ENCODE assay signal across 28 cellular contexts in genomic region chr1:20195464-20195780, GRCh38. TPM values are rescaled to one million over a fixed set of nuclear protein-coding genes. Genes with fewer than 3 reads are reported as not detected.
A peak's percentile ranks its signal among the peaks of the same experiment; 100 is the strongest.
DNase-seq lines count a peak whose midpoint lies in the region; ATAC-seq and TF ChIP-seq lines count a peak whose summit lies in the region.
"Had no signal": no experiment of that assay in that cellular context is flagged by ENCODE, and none has a peak within 500 bp of the region (broad histone marks: within the 10 kb centered on the region; RNA-seq: fewer than 3 reads in every experiment).

No MANE protein-coding gene starts in this region.

- H3K4me3 ChIP-seq in HCT116 (replicated peaks in 1 of 2; ENCODE audit: low read depth in 1 of 2, low read length in 2 of 2) (no peak overlapping the region), sigmoid colon (no peak overlapping the region)
- H3K4me3 ChIP-seq: dorsolateral prefrontal cortex, GM12878, upper lobe of left lung had no signal

- H3K9me2 ChIP-seq in HCT116 (ENCODE audit: insufficient read depth) = no peaks in the 10 kb centered on the region

- no peak overlapping the region for H3K27ac Mint-ChIP-seq in activated CD8-positive, alpha-beta T cell treated with anti-CD3 and anti-CD28 coated beads for 36 hours
- no peak overlapping the region for H3K27ac Mint-ChIP-seq in activated CD8-positive, alpha-beta T cell treated with anti-CD3 and anti-CD28 coated beads, Interleukin-2, amount 10 ng/mL, durations not matched to agents 7 days and 5 days
- H3K27ac Mint-ChIP-seq: activated T-helper 17 cell treated with anti-CD3 and anti-CD28 coated beads, Interleukin-2, amount 50 U/mL, for 72 hours; mesothelial cell of epicardium; stimulated activated effector memory CD8-positive, alpha-beta T cell treated with anti-CD3 and anti-CD28 coated beads, Interleukin-12 subunit alpha, Interleukin-12 subunit beta, amount 100 ng/mL, for 72 hours had no signal

- 59 to 65% methylated on average over 4 of the region's 4 CpGs for WGBS in sigmoid colon, 2 donors

- TF ChIP-seq EP300 in sigmoid colon (IDR thresholded peaks at IDR 0.05) = no peak

- RAD21 ChIA-PET in HCT116 (lab: Charles Lee; ENCODE audit: low non-redundant PET in 1 of 2, low total read pairs in 2 of 2, uncharacterized antibody in 2 of 2, unreplicated experiment in 2 of 2) = no interaction called here

- peak overlapping the region; percentile 48; the same call in 1 of the 2 replicates for H3K4me2 ChIP-seq in HCT116 (ENCODE audit: low read length)

- TF ChIP-seq RAD21 in HCT116 (IDR thresholded peaks at IDR 0.05; ENCODE audit: low read depth) = no peak

- H4K20me1 ChIP-seq in HCT116 (ENCODE audit: insufficient read depth) = no peaks in the 10 kb centered on the region

- H3K36me3 Mint-ChIP-seq in activated CD8-positive, alpha-beta T cell treated with anti-CD3 and anti-CD28 coated beads for 36 hours (ENCODE audit: low read depth) = no peaks in the 10 kb centered on the region
- no peaks in the 10 kb centered on the region for H3K36me3 Mint-ChIP-seq in activated CD8-positive, alpha-beta T cell treated with anti-CD3 and anti-CD28 coated beads, Interleukin-2, amount 10 ng/mL, durations not matched to agents 7 days and 5 days (ENCODE audit: low read depth)
- H3K36me3 Mint-ChIP-seq: brain; stimulated activated effector memory CD8-positive, alpha-beta T cell treated with anti-CD3 and anti-CD28 coated beads, Interleukin-12 subunit alpha, Interleukin-12 subunit beta, amount 100 ng/mL, for 72 hours had no signal

- POLR2A ChIA-PET in activated CD8-positive, alpha-beta T cell treated with anti-CD3 and anti-CD28 coated beads for 36 hours (lab: Charles Lee) = interaction anchor here (0.6 kb wide), 1 partner anchor 42 kb away, joined by 3 read pairs; no protein-coding TSS in a partner anchor
- POLR2A ChIA-PET in activated CD8-positive, alpha-beta T cell treated with anti-CD3 and anti-CD28 coated beads, Interleukin-2, amount 10 ng/mL, durations not matched to agents 7 days and 5 days (lab: Charles Lee) = interaction anchor here (0.8 kb wide), 1 partner anchor 16 kb away, joined by 3 read pairs; no protein-coding TSS in a partner anchor
- POLR2A ChIA-PET in HCT116 (lab: Charles Lee) = no interaction called here

- H3K4me1 Mint-ChIP-seq in activated CD8-positive, alpha-beta T cell treated with anti-CD3 and anti-CD28 coated beads for 36 hours (ENCODE audit: low read depth) = peaks cover 4% of the 10 kb centered on the region
- no peaks in the 10 kb centered on the region for H3K4me1 Mint-ChIP-seq in activated CD8-positive, alpha-beta T cell treated with anti-CD3 and anti-CD28 coated beads, Interleukin-2, amount 10 ng/mL, durations not matched to agents 7 days and 5 days (ENCODE audit: low read depth)

- TF ChIP-seq POLR2A in HCT116 (IDR thresholded peaks at IDR 0.05; ENCODE audit: borderline replicate concordance, extremely low read depth, insufficient read depth, insufficient read length) (no peak), sigmoid colon (IDR thresholded peaks at IDR 0.05) (no peak)

- TF ChIP-seq CTCF in activated CD8-positive, alpha-beta T cell treated with anti-CD3 and anti-CD28 coated beads for 36 hours (IDR thresholded peaks at IDR 0.05) = peak; percentile 53
- TF ChIP-seq CTCF in HCT116 (IDR thresholded peaks at IDR 0.05 in 2 of 3, conservative IDR thresholded peaks at IDR 0.05 in 1 of 3; ENCODE audit: borderline replicate concordance in 1 of 3, insufficient read depth in 1 of 3, low read depth in 2 of 3, low read length in 2 of 3) = no peak
- TF ChIP-seq CTCF in VCaP (conservative IDR thresholded peaks at IDR 0.05) = peak; percentile 54
- peak in 1 of 4 experiments; percentile 9 for TF ChIP-seq CTCF in sigmoid colon (IDR thresholded peaks at IDR 0.05)

- no peak for ATAC-seq in activated CD8-positive, alpha-beta T cell treated with anti-CD3 and anti-CD28 coated beads for 36 hours
- no peak for ATAC-seq in activated CD8-positive, alpha-beta T cell treated with anti-CD3 and anti-CD28 coated beads, Interleukin-2, amount 10 ng/mL, durations not matched to agents 7 days and 5 days
- 0 out of 2 replicates have a peak, but pooled peaks have one; percentile 10 for ATAC-seq in HCT116
- no peak for ATAC-seq in HG02678 (IDR thresholded peaks at IDR 0.05; ENCODE audit: unreplicated experiment)
- ATAC-seq in HG03342 (IDR thresholded peaks at IDR 0.05; ENCODE audit: unreplicated experiment) = no peak
- no peak for ATAC-seq in GM19351 (IDR thresholded peaks at IDR 0.05; ENCODE audit: unreplicated experiment)

- intact Hi-C loops in activated CD8-positive, alpha-beta T cell treated with anti-CD3 and anti-CD28 coated beads for 36 hours (cut with micrococcal nuclease) = loop anchor here (5.0 kb wide), 1 partner anchor 33 kb away; no protein-coding TSS in a partner anchor
- intact Hi-C loops in HCT116 (cut with micrococcal nuclease) = loop anchor here (1.0 to 2.0 kb wide), 4 partner anchors 30 to 277 kb away; no protein-coding TSS in a partner anchor
- intact Hi-C loops in sigmoid colon (cut with DNase I) = loop anchor here (1.0 to 5.0 kb wide), 3 partner anchors 30 to 95 kb away; no protein-coding TSS in a partner anchor

- CTCF ChIA-PET in activated CD8-positive, alpha-beta T cell treated with anti-CD3 and anti-CD28 coated beads for 36 hours (lab: Charles Lee) = interaction anchor here (0.7 to 5.4 kb wide), 21 partner anchors 11 to 305 kb away, joined by 3 to 57 read pairs (median 4); no protein-coding TSS in a partner anchor
- CTCF ChIA-PET in activated CD8-positive, alpha-beta T cell treated with anti-CD3 and anti-CD28 coated beads, Interleukin-2, amount 10 ng/mL, durations not matched to agents 7 days and 5 days (lab: Charles Lee) = interaction anchor here (0.7 to 5.6 kb wide), 23 partner anchors 8 to 285 kb away, joined by 3 to 61 read pairs (median 3); partner anchors contain the start of genes PLA2G2C and UBXN10
- CTCF ChIA-PET in HCT116 (lab: Charles Lee) = interaction anchor here (1.0 to 3.3 kb wide), 5 partner anchors 32 to 534 kb away, joined by 3 to 13 read pairs (median 3); no protein-coding TSS in a partner anchor

- H3K27ac ChIP-seq in HCT116 (ENCODE audit: low read depth, low read length) (no peak overlapping the region), VCaP (no peak overlapping the region), sigmoid colon (peak overlapping the region in 3 of 4 donors; percentile 5 to 98 (median 95))
- H3K27ac ChIP-seq: esophagus squamous epithelium, upper lobe of left lung had no signal

- H3K27me3 ChIP-seq in HCT116 (ENCODE audit: insufficient read depth, low read length) (peaks cover 20% of the 10 kb centered on the region; the same call in 1 of the 2 replicates), sigmoid colon (no peaks in the 10 kb centered on the region)
- H3K27me3 ChIP-seq: upper lobe of left lung had no signal

- no TSS peak for BruUV-seq in HCT116 (replicated peaks; lab: Mats Ljungman, UMichigan)

- DNase-seq in activated CD8-positive, alpha-beta T cell treated with anti-CD3 and anti-CD28 coated beads for 36 hours = no peak
- no peak for DNase-seq in activated CD8-positive, alpha-beta T cell treated with anti-CD3 and anti-CD28 coated beads, Interleukin-2, amount 10 ng/mL, durations not matched to agents 7 days and 5 days
- DNase-seq in HCT116 (ENCODE audit: low read depth, low spot score) = no peak
- no peak for DNase-seq in sigmoid colon
- DNase-seq: amniotic stem cell, esophagus squamous epithelium, NCI-H1048 had no signal

- H3K4me3 Mint-ChIP-seq in activated CD8-positive, alpha-beta T cell treated with anti-CD3 and anti-CD28 coated beads for 36 hours = no peak overlapping the region
- H3K4me3 Mint-ChIP-seq in activated CD8-positive, alpha-beta T cell treated with anti-CD3 and anti-CD28 coated beads, Interleukin-2, amount 10 ng/mL, durations not matched to agents 7 days and 5 days = no peak overlapping the region
- H3K4me3 Mint-ChIP-seq: activated T-helper 17 cell treated with anti-CD3 and anti-CD28 coated beads, Interleukin-2, amount 50 U/mL, for 72 hours; brain; mesothelial cell of epicardium; naive thymus-derived CD4-positive, alpha-beta T cell; stimulated activated effector memory CD8-positive, alpha-beta T cell treated with anti-CD3 and anti-CD28 coated beads, Interleukin-12 subunit alpha, Interleukin-12 subunit beta, amount 100 ng/mL, for 72 hours had no signal

- no peaks in the 10 kb centered on the region for H3K9me3 Mint-ChIP-seq in activated CD8-positive, alpha-beta T cell treated with anti-CD3 and anti-CD28 coated beads for 36 hours
- H3K9me3 Mint-ChIP-seq in activated CD8-positive, alpha-beta T cell treated with anti-CD3 and anti-CD28 coated beads, Interleukin-2, amount 10 ng/mL, durations not matched to agents 7 days and 5 days (ENCODE audit: insufficient read depth) = no peaks in the 10 kb centered on the region
- H3K9me3 Mint-ChIP-seq: activated T-helper 17 cell treated with anti-CD3 and anti-CD28 coated beads, Interleukin-2, amount 50 U/mL, for 72 hours; mesothelial cell of epicardium; naive thymus-derived CD4-positive, alpha-beta T cell; stimulated activated effector memory CD8-positive, alpha-beta T cell treated with anti-CD3 and anti-CD28 coated beads, Interleukin-12 subunit alpha, Interleukin-12 subunit beta, amount 100 ng/mL, for 72 hours had no signal

- H2AFZ ChIP-seq in HCT116 (ENCODE audit: low read depth, low read length, poor library complexity, severe bottlenecking) = no peak overlapping the region

- H3K9me3 ChIP-seq in HCT116 (ENCODE audit: control insufficient read depth in 1 of 2, insufficient read depth in 1 of 2, low read depth in 1 of 2, low read length in 2 of 2) (no peaks in the 10 kb centered on the region), sigmoid colon (no peaks in the 10 kb centered on the region)
- H3K9me3 ChIP-seq: esophagus squamous epithelium, heart left ventricle, upper lobe of left lung had no signal

- H3K9ac ChIP-seq in HCT116 (ENCODE audit: low read length) = no peak overlapping the region

- no peaks in the 10 kb centered on the region for H3K79me2 ChIP-seq in HCT116 (ENCODE audit: insufficient read depth, low read length)

- H3K36me3 ChIP-seq in HCT116 (ENCODE audit: control insufficient read depth in 1 of 2, insufficient read depth in 2 of 2, low read length in 2 of 2) (no peaks in the 10 kb centered on the region), sigmoid colon (peaks cover 0 to 12% (median 0%) of the 10 kb centered on the region in 4 donors)
- H3K36me3 ChIP-seq: esophagus squamous epithelium, heart left ventricle, upper lobe of left lung had no signal

- H3K27me3 Mint-ChIP-seq in activated CD8-positive, alpha-beta T cell treated with anti-CD3 and anti-CD28 coated beads for 36 hours = peaks cover 39% of the 10 kb centered on the region
- H3K27me3 Mint-ChIP-seq in activated CD8-positive, alpha-beta T cell treated with anti-CD3 and anti-CD28 coated beads, Interleukin-2, amount 10 ng/mL, durations not matched to agents 7 days and 5 days (ENCODE audit: low read depth) = peaks cover 43% of the 10 kb centered on the region

- H3K4me1 ChIP-seq in HCT116 (ENCODE audit: control insufficient read depth in 1 of 2, insufficient read depth in 2 of 2, low read length in 2 of 2) (peaks cover 0 to 3% of the 10 kb centered on the region in 2 experiments; a peak in 1 of 4 replicates), sigmoid colon (peaks cover 0 to 54% (median 43%) of the 10 kb centered on the region in 4 donors)

RNA-seq across cellular contexts. Expression of gene PLA2G2C, which starts 9.1 kb away (rescaled TPM):
- total RNA-seq in activated CD8-positive, alpha-beta T cell treated with anti-CD3 and anti-CD28 coated beads for 36 hours = under 1 TPM; 0.29 to 0.59 TPM
- not detected for total RNA-seq in activated CD8-positive, alpha-beta T cell treated with anti-CD3 and anti-CD28 coated beads, Interleukin-2, amount 10 ng/mL, durations not matched to agents 7 days and 5 days
- total RNA-seq in HCT116 (2021; ENCODE audit: unreplicated experiment) (not detected), sigmoid colon (1 to 10 TPM in 3 of 4 donors, under 1 TPM in 1; 0.82 to 5.5 (median 1.5) TPM)
- not detected in 2 replicates for polyA plus RNA-seq in HCT116 (2012)
- polyA plus RNA-seq in sigmoid colon = under 1 TPM in 1 of 3 donors, not detected in 2; 0.09 TPM
- total RNA-seq: GM12878, IMR-90, liver, NCI-H460, omental fat pad, pulmonary artery endothelial cell, Right ventricle myocardium superior, subcutaneous adipose tissue had no signal
- polyA plus RNA-seq: heart left ventricle; IMR-90; keratinocyte; liver; naive thymus-derived CD4-positive, alpha-beta T cell had no signal

RNA-seq across cellular contexts. Expression of gene UBXN10, which starts 9.5 kb away (rescaled TPM):
- total RNA-seq in activated CD8-positive, alpha-beta T cell treated with anti-CD3 and anti-CD28 coated beads for 36 hours = under 1 TPM; 0.34 to 0.45 TPM
- total RNA-seq in activated CD8-positive, alpha-beta T cell treated with anti-CD3 and anti-CD28 coated beads, Interleukin-2, amount 10 ng/mL, durations not matched to agents 7 days and 5 days = under 1 TPM; 0.21 to 0.29 TPM
- not detected for total RNA-seq in HCT116 (2021; ENCODE audit: unreplicated experiment)
- polyA plus RNA-seq in HCT116 (2012) = not detected in 2 replicates
- total RNA-seq in sigmoid colon = 10 to 100 TPM; 14.6 to 25.0 (median 23.1) TPM
- 1 to 10 TPM; 2.9 to 7.8 (median 3.7) TPM for polyA plus RNA-seq in sigmoid colon
- total RNA-seq: GM12878, IMR-90, NCI-H460, pulmonary artery endothelial cell had no signal
- polyA plus RNA-seq: IMR-90 had no signal

RNA-seq across cellular contexts. Expression of gene PLA2G2F, which starts 56.3 kb away (rescaled TPM):
- not detected for total RNA-seq in activated CD8-positive, alpha-beta T cell treated with anti-CD3 and anti-CD28 coated beads for 36 hours
- total RNA-seq in activated CD8-positive, alpha-beta T cell treated with anti-CD3 and anti-CD28 coated beads, Interleukin-2, amount 10 ng/mL, durations not matched to agents 7 days and 5 days = not detected
- total RNA-seq in HCT116 (2021; ENCODE audit: unreplicated experiment) = 0.12 TPM
- polyA plus RNA-seq in HCT116 (2012) = 0.01 TPM in 1 of 2 replicates, not detected in the other
- not detected for total RNA-seq in sigmoid colon
- polyA plus RNA-seq in sigmoid colon = under 1 TPM in 2 of 3 donors, not detected in 1; 0.60 to 0.80 TPM
- total RNA-seq: activated T-helper 17 cell treated with anti-CD3 and anti-CD28 coated beads, Interleukin-2, amount 50 U/mL, for 72 hours; GM12878; heart left ventricle; IMR-90; mesothelial cell of epicardium; naive thymus-derived CD4-positive, alpha-beta T cell; NCI-H460; omental fat pad; pulmonary artery endothelial cell; Right ventricle myocardium superior; subcutaneous adipose tissue; upper lobe of left lung had no signal
- polyA plus RNA-seq: heart left ventricle; IMR-90; liver; naive thymus-derived CD4-positive, alpha-beta T cell had no signal

Comparison
In these comparisons a context has a peak if more than half of its experiments do, and no peak if none do; other contexts are left out.
1. CTCF ChIP-seq: peak in activated CD8-positive, alpha-beta T cell treated with anti-CD3 and anti-CD28 coated beads for 36 hours (single experiment) and VCaP (single experiment); none in HCT116 (0 of 3).
2. H3K27ac ChIP-seq: peak in sigmoid colon (3 of 4); none in HCT116 (single experiment) and VCaP (single experiment).
3. RNA of gene UBXN10, which starts 9.5 kb away (total RNA-seq): 14.6 to 25.0 TPM in sigmoid colon; 0.34 to 0.45 TPM in activated CD8-positive, alpha-beta T cell treated with anti-CD3 and anti-CD28 coated beads for 36 hours, 0.21 to 0.29 TPM in activated CD8-positive, alpha-beta T cell treated with anti-CD3 and anti-CD28 coated beads, Interleukin-2, amount 10 ng/mL, durations not matched to agents 7 days and 5 days and not detected in HCT116 (single experiment); every median in the first group is over 10 times any median in the second.